18 cellular contexts compared by ENCODE assay signal in genomic region chr5:38455797-38456330, GRCh38.
DNase-seq lines count a peak whose midpoint lies in the region; ATAC-seq, FAIRE-seq and TF ChIP-seq lines count a peak whose summit lies in the region.
"Had no signal": no experiment of that assay in that cellular context is flagged by ENCODE, and none has a peak within 500 bp of the region (broad histone marks: within the 10 kb centered on the region; RNA-seq: fewer than 3 reads in every experiment).

No MANE protein-coding gene starts in this region.

- ATAC-seq in GM18861 (IDR thresholded peaks at IDR 0.05; ENCODE audit: unreplicated experiment) = peak; percentile 69
- ATAC-seq in GM19467 (IDR thresholded peaks at IDR 0.05; ENCODE audit: unreplicated experiment) = peak; percentile 54
- ATAC-seq in HG03135 (IDR thresholded peaks at IDR 0.05; ENCODE audit: unreplicated experiment) = peak; percentile 33
- no peak for ATAC-seq in HG03520 (IDR thresholded peaks at IDR 0.05; ENCODE audit: unreplicated experiment)

- no peak for TF ChIP-seq CTCF in kidney (IDR thresholded peaks at IDR 0.05; ENCODE audit: borderline replicate concordance, extremely low read depth, insufficient read depth)

- H3K9ac ChIP-seq in kidney (ENCODE audit: low read length in 2 of 2) = no peak overlapping the region
- H3K9ac ChIP-seq: KMS-11 had no signal

- DNase-seq in kidney = no peak
- no peak for DNase-seq in NCI-H510A (lab: John Stamatoyannopoulos, UW)
- DNase-seq in caudate nucleus (lab: John Stamatoyannopoulos, UW) = no peak
- DNase-seq in DMS114 treated with DMSO at 0.1 percent for 48 hours (lab: John Stamatoyannopoulos, UW; ENCODE audit: unreplicated experiment) = no peak
- DNase-seq: activated CD4-positive, alpha-beta T cell treated with anti-CD3 and anti-CD28 coated beads, Interleukin-2, amount 10 ng/mL, durations not matched to agents 7 days and 5 days; EL; NCI-H526; nucleus accumbens; RPMI8226; stomach had no signal

- intact Hi-C loops in kidney (cut with DNase I) = no loop called here

- no peak for FAIRE-seq in kidney (lab: Jason Lieb, UNC)
- FAIRE-seq: GM12892, H1 had no signal

- peak overlapping the region; percentile 3 to 29 for H3K4me3 ChIP-seq in kidney (ENCODE audit: low read length in 2 of 2)
- H3K4me3 ChIP-seq: stomach had no signal

- H3K27ac ChIP-seq in kidney (ENCODE audit: low read depth in 2 of 2, low read length in 2 of 2) (peak overlapping the region; percentile 72 to 73), caudate nucleus (ENCODE audit: low read depth, low read length) (no peak overlapping the region)
- H3K27ac ChIP-seq: C4-2B, KMS-11, stomach had no signal

- peaks cover 0 to 6% of the 10 kb centered on the region in 2 donors for H3K36me3 ChIP-seq in kidney (ENCODE audit: control insufficient read depth in 1 of 2, insufficient read depth in 2 of 2, low read length in 2 of 2)
- H3K36me3 ChIP-seq: stomach had no signal

- H3K4me1 ChIP-seq in kidney (ENCODE audit: control insufficient read depth in 1 of 2, insufficient read depth in 1 of 2, low read depth in 1 of 2, low read length in 2 of 2) = peaks cover 17 to 20% of the 10 kb centered on the region in 2 donors
- H3K4me1 ChIP-seq: stomach had no signal

- no peaks in the 10 kb centered on the region for H3K9me3 ChIP-seq in kidney (ENCODE audit: control insufficient read depth in 1 of 2, low read length in 2 of 2)
- H3K9me3 ChIP-seq: stomach had no signal
